In genomic region chr22:35887296-35887875, GRCh38 we compare ENCODE assay signal across 24 cellular contexts.
DNase-seq lines count a peak whose midpoint lies in the region; ATAC-seq and TF ChIP-seq lines count a peak whose summit lies in the region.
"Had no signal": no experiment of that assay in that cellular context is flagged by ENCODE, and none has a peak within 500 bp of the region (broad histone marks: within the 10 kb centered on the region; RNA-seq: fewer than 3 reads in every experiment).

No MANE protein-coding gene starts in this region.

- H3K4me3 ChIP-seq in PC-3 (ENCODE audit: low read length) (no peak overlapping the region), epithelial cell of esophagus (ENCODE audit: low read length) (no peak overlapping the region), psoas muscle (no peak overlapping the region), WERI-Rb-1 (ENCODE audit: low read depth, low read length) (no peak overlapping the region)
- H3K4me3 ChIP-seq: ascending aorta; BLaER1 treated with 17β-estradiol and CSF1 and Interleukin-3, amounts not matched to agents 10 nM and 100 nM; pancreas; SJCRH30; upper lobe of right lung had no signal

- no peak overlapping the region for H3K4me2 ChIP-seq in PC-3 (ENCODE audit: low read length)
- H3K4me2 ChIP-seq: BLaER1 treated with 17β-estradiol and CSF1 and Interleukin-3, amounts not matched to agents 10 nM and 100 nM had no signal

- no peak for ATAC-seq in PC-3
- ATAC-seq in psoas muscle = no peak
- ATAC-seq in GM21367 (IDR thresholded peaks at IDR 0.05; ENCODE audit: unreplicated experiment) = no peak
- ATAC-seq: activated naive CD4-positive, alpha-beta T cell treated with anti-CD3 and anti-CD28 coated beads, Interleukin-2, amount 50 U/mL, for 72 hours; pancreas; sciatic nerve; stimulated activated effector memory CD8-positive, alpha-beta T cell treated with anti-CD3 and anti-CD28 coated beads, Interleukin-12 subunit alpha, Interleukin-12 subunit beta, amount 100 ng/mL, for 72 hours; upper lobe of right lung had no signal

- H3K9me2 ChIP-seq in PC-3 (replicated peaks; ENCODE audit: low read length) = no peaks in the 10 kb centered on the region

- H3K27me3 ChIP-seq in PC-3 (ENCODE audit: low read length) (no peaks in the 10 kb centered on the region), psoas muscle (ENCODE audit: insufficient read depth in 3 of 3, low read length in 2 of 3) (no peaks in the 10 kb centered on the region), WERI-Rb-1 (ENCODE audit: insufficient read depth, low read depth, severe bottlenecking) (no peaks in the 10 kb centered on the region)
- H3K27me3 ChIP-seq: ascending aorta; BLaER1 treated with 17β-estradiol and CSF1 and Interleukin-3, amounts not matched to agents 10 nM and 100 nM; pancreas; SJCRH30; upper lobe of right lung had no signal

- no peaks in the 10 kb centered on the region for H3F3A ChIP-seq in PC-3 (ENCODE audit: low read length, unreplicated experiment)

- H3K9ac ChIP-seq in PC-3 (ENCODE audit: low read length) = no peak overlapping the region
- H3K9ac ChIP-seq: BLaER1 treated with 17β-estradiol and CSF1 and Interleukin-3, amounts not matched to agents 10 nM and 100 nM had no signal

- TF ChIP-seq CTCF in PC-3 (conservative IDR thresholded peaks at IDR 0.05; ENCODE audit: low read depth, low read length) = no peak
- no peak for TF ChIP-seq CTCF in epithelial cell of esophagus (IDR thresholded peaks at IDR 0.05; ENCODE audit: insufficient read depth, low read depth, low read length, missing control alignments)
- no peak for TF ChIP-seq CTCF in psoas muscle (IDR thresholded peaks at IDR 0.05)
- TF ChIP-seq CTCF in WERI-Rb-1 (IDR thresholded peaks at IDR 0.05; ENCODE audit: low read depth, low read length) = no peak

- H3K27ac ChIP-seq in PC-3 (ENCODE audit: low read length) = no peak overlapping the region
- peak overlapping the region; percentile 50 for H3K27ac ChIP-seq in psoas muscle
- no peak overlapping the region for H3K27ac ChIP-seq in WERI-Rb-1
- H3K27ac ChIP-seq: ascending aorta; BLaER1 treated with 17β-estradiol and CSF1 and Interleukin-3, amounts not matched to agents 10 nM and 100 nM; epithelial cell of prostate; pancreas; SJCRH30; upper lobe of right lung had no signal

- no peaks in the 10 kb centered on the region; the same call in 1 of the 2 replicates for H3K36me3 ChIP-seq in PC-3 (ENCODE audit: low read depth, low read length)
- H3K36me3 ChIP-seq in psoas muscle (ENCODE audit: insufficient read depth in 1 of 2, low read depth in 1 of 2) = no peaks in the 10 kb centered on the region
- H3K36me3 ChIP-seq in WERI-Rb-1 = no peaks in the 10 kb centered on the region
- H3K36me3 ChIP-seq: ascending aorta; BLaER1 treated with 17β-estradiol and CSF1 and Interleukin-3, amounts not matched to agents 10 nM and 100 nM; pancreas; SJCRH30; upper lobe of right lung had no signal

- H3K9me3 ChIP-seq in PC-3 (ENCODE audit: low read length) = no peaks in the 10 kb centered on the region
- no peaks in the 10 kb centered on the region for H3K9me3 ChIP-seq in psoas muscle
- H3K9me3 ChIP-seq in WERI-Rb-1 (ENCODE audit: severe bottlenecking) = no peaks in the 10 kb centered on the region
- H3K9me3 ChIP-seq: ascending aorta; BLaER1 treated with 17β-estradiol and CSF1 and Interleukin-3, amounts not matched to agents 10 nM and 100 nM; pancreas; SJCRH30; upper lobe of right lung had no signal

- peaks cover 3% of the 10 kb centered on the region; the same call in 1 of the 2 replicates for H4K20me1 ChIP-seq in PC-3 (ENCODE audit: low read length)
- H4K20me1 ChIP-seq: BLaER1 treated with 17β-estradiol and CSF1 and Interleukin-3, amounts not matched to agents 10 nM and 100 nM had no signal

- CTCF ChIA-PET in PC-3 (lab: Charles Lee) = no interaction called here

- no TSS peak for BruUV-seq in PC-3 (replicated peaks; lab: Mats Ljungman, UMichigan)

- intact Hi-C loops in PC-3 (cut with micrococcal nuclease) = no loop called here
- intact Hi-C loops in psoas muscle (cut with DNase I) = no loop called here

- POLR2A ChIA-PET in PC-3 (lab: Charles Lee; ENCODE audit: unreplicated experiment) = no interaction called here

- peaks cover 67% of the 10 kb centered on the region for H3K79me2 ChIP-seq in PC-3 (ENCODE audit: low read length)

- 57 to 69% (median 62%) methylated on average over 2 of the region's 2 CpGs for WGBS in psoas muscle, 3 donors

- peaks cover 28% of the 10 kb centered on the region for H3K4me1 ChIP-seq in PC-3 (ENCODE audit: insufficient read depth, low read length)
- peaks cover 62% of the 10 kb centered on the region for H3K4me1 ChIP-seq in psoas muscle

- H2AFZ ChIP-seq in PC-3 (ENCODE audit: low read length) = no peak overlapping the region

- peak; percentile 77 for DNase-seq in ELR (ENCODE audit: low read depth)
- DNase-seq in PC-3 = peak; percentile 14
- DNase-seq in epithelial cell of esophagus (ENCODE audit: low read depth) = peak; percentile 46
- no peak for DNase-seq in psoas muscle
- no peak for DNase-seq in NCI-H345 treated with DMSO at 0.1 percent for 48 hours (lab: John Stamatoyannopoulos, UW; ENCODE audit: unreplicated experiment)
- DNase-seq in activated T-cell treated with anti-CD3 and anti-CD28 coated beads for 4 hours = no peak
- no peak for DNase-seq in WERI-Rb-1
- DNase-seq: activated CD4-positive, alpha-beta memory T cell treated with anti-CD3 and anti-CD28 coated beads, Interleukin-2, amount 10 ng/mL, durations not matched to agents 7 days and 5 days; cerebellar nuclear complex; DMS79; NCI-H524; pancreas; SJCRH30; stimulated activated CD4-positive, alpha-beta T cell treated with anti-CD3 and anti-CD28 coated beads, Interleukin-4, amount 100 ng/mL, for 24 hours; substantia nigra; T1000; upper lobe of right lung had no signal

Comparison
In these comparisons a context has a peak if more than half of its experiments do, and no peak if none do; other contexts are left out.
1. DNase-seq: peak in ELR (single experiment), PC-3 (single experiment) and epithelial cell of esophagus (single experiment); none in psoas muscle (0 of 2), NCI-H345 treated with DMSO at 0.1 percent for 48 hours (single experiment), activated T-cell treated with anti-CD3 and anti-CD28 coated beads for 4 hours (single experiment) and WERI-Rb-1 (single experiment).